In the genomic region with DNA sequence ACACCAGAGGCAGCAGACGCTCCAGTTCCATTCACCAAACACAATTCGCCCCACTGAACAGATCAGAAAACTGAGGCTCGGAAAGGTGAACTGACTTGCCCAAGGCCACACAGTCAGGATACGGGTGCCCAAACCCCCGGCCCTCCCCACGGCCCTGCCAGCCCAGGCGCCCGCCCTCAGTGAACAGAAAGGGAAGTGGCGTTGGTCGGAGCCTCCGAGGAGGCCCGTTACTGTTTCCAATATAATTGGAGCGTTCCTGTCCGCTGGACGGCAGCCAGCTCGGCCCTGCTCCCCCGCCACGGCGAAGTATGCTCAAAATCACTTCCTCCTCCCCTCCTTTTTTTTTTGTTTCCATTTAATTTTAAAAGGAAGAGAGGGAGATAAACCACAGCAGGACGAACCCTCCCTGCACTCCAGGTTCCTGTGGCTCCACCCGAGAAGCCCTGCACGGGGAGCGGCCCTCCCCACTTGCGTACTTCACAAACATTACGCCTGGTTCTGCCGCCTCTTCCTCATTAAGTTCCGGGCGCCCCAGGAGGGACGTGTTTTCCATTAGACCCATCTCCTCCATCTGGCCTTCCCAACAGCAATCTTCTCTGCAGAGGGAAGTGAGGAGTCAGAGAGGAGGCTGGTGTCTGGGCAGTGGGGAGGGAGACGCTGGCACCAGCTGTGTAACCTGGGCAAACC, we compare ENCODE assay signal across 9 cellular contexts.
DNase-seq lines count a peak whose midpoint lies in the region; ATAC-seq and TF ChIP-seq lines count a peak whose summit lies in the region.
"Had no signal": no experiment of that assay in that cellular context is flagged by ENCODE, and none has a peak within 500 bp of the region (broad histone marks: within the 10 kb centered on the region; RNA-seq: fewer than 3 reads in every experiment).

No MANE protein-coding gene starts in this region.

- ATAC-seq in heart left ventricle, result peak; percentile 13 to 78 (median 36)
- no peak for ATAC-seq in gastrocnemius medialis
- no peak for ATAC-seq in activated T-cell treated with anti-CD3 and anti-CD28 coated beads, Interleukin-2, amount 50 U/mL, for 72 hours (replicated peaks in 1 of 2)

- H3K4me1 ChIP-seq in heart left ventricle, result peaks cover 16 to 95% (median 74%) of the 10 kb centered on the region in 12 donors
- H3K4me1 ChIP-seq in gastrocnemius medialis, result peaks cover 66 to 70% of the 10 kb centered on the region in 2 donors

- TF ChIP-seq POLR2A in heart left ventricle (IDR thresholded peaks at IDR 0.05), result no peak
- peak in 1 of 2 donors; percentile 25 for TF ChIP-seq POLR2A in gastrocnemius medialis (IDR thresholded peaks at IDR 0.05)

- CTCF ChIA-PET in AG04450 (lab: Charles Lee), result interaction anchor here (1.5 kb wide), 1 partner anchor 260 kb away, joined by 3 read pairs; no protein-coding TSS in a partner anchor

- 25 to 40% (median 34%) methylated on average over 30 of the region's 30 CpGs for WGBS in heart left ventricle, 4 donors

- H3K27ac Mint-ChIP-seq in activated T-cell treated with anti-CD3 and anti-CD28 coated beads, Interleukin-2, amount 50 U/mL, for 72 hours, result no peak overlapping the region

- no peak for DNase-seq in AG04450 (ENCODE audit: low read depth, low spot score)
- peak; percentile 40 for DNase-seq in NCI-H1092 (lab: John Stamatoyannopoulos, UW)
- DNase-seq in UCSD-AML1 (lab: John Stamatoyannopoulos, UW; ENCODE audit: unreplicated experiment), result peak; percentile 91
- DNase-seq in heart left ventricle, result peak; percentile 85 to 92 (median 88)
- peak; percentile 52 to 63 for DNase-seq in gastrocnemius medialis
- DNase-seq in germinal center (ENCODE audit: low spot score), result no peak
- DNase-seq in activated T-cell treated with anti-CD3 and anti-CD28 coated beads, Interleukin-2, amount 50 U/mL, for 72 hours, result no peak
- DNase-seq in activated CD4-positive, alpha-beta T cell treated with anti-CD3 and anti-CD28 coated beads for 4 hours, result no peak

- H3K36me3 Mint-ChIP-seq in activated T-cell treated with anti-CD3 and anti-CD28 coated beads, Interleukin-2, amount 50 U/mL, for 72 hours (ENCODE audit: insufficient read depth in 2 of 2), result no peaks in the 10 kb centered on the region

- in situ Hi-C loops in gastrocnemius medialis (cut with MboI; ENCODE audit: low sequenced_read_pairs in 4 of 4), result loop anchor here in 1 of 4 donors (25.0 kb wide), 1 partner anchor 119 kb away; no protein-coding TSS in a partner anchor

- no peak overlapping the region for H3K4me3 Mint-ChIP-seq in activated T-cell treated with anti-CD3 and anti-CD28 coated beads, Interleukin-2, amount 50 U/mL, for 72 hours

- H3K9me3 Mint-ChIP-seq in activated T-cell treated with anti-CD3 and anti-CD28 coated beads, Interleukin-2, amount 50 U/mL, for 72 hours, result no peaks in the 10 kb centered on the region

- peaks cover 26% of the 10 kb centered on the region for H3K4me1 Mint-ChIP-seq in activated T-cell treated with anti-CD3 and anti-CD28 coated beads, Interleukin-2, amount 50 U/mL, for 72 hours (ENCODE audit: low read depth)

- POLR2A ChIA-PET in AG04450 (lab: Yijun Ruan, JAX), result interaction anchor here (0.8 kb wide), 1 partner anchor 12 kb away, joined by 3 read pairs; no protein-coding TSS in a partner anchor

- H3K4me3 ChIP-seq in AG04450 (ENCODE audit: low read depth, low read length), result 0 out of 2 replicates have a peak overlapping the region, but pooled peaks have one; percentile 20
- peak overlapping the region in 7 of 12 donors; percentile 1 to 22 (median 14) for H3K4me3 ChIP-seq in heart left ventricle
- H3K4me3 ChIP-seq in gastrocnemius medialis, result peak overlapping the region in 2 of 4 donors; percentile 14 to 21

- H3K27me3 Mint-ChIP-seq in activated T-cell treated with anti-CD3 and anti-CD28 coated beads, Interleukin-2, amount 50 U/mL, for 72 hours (ENCODE audit: low read depth), result no peaks in the 10 kb centered on the region

- H3K9me3 ChIP-seq in AG04450 (ENCODE audit: control insufficient read depth, insufficient read depth, low read length) (no peaks in the 10 kb centered on the region), heart left ventricle (no peaks in the 10 kb centered on the region), gastrocnemius medialis (no peaks in the 10 kb centered on the region)

- H3K36me3 ChIP-seq in heart left ventricle, result peaks cover 0 to 4% (median 0%) of the 10 kb centered on the region in 9 donors
- H3K36me3 ChIP-seq in gastrocnemius medialis, result no peaks in the 10 kb centered on the region

- H3K27me3 ChIP-seq in AG04450 (ENCODE audit: control insufficient read depth, insufficient read depth, low read length) (no peaks in the 10 kb centered on the region), heart left ventricle (no peaks in the 10 kb centered on the region), gastrocnemius medialis (no peaks in the 10 kb centered on the region)

- peak overlapping the region; percentile 31 for H3K27ac ChIP-seq in AG04450 (ENCODE audit: low read depth, low read length)
- peak overlapping the region; percentile 71 to 92 (median 80) for H3K27ac ChIP-seq in heart left ventricle
- peak overlapping the region; percentile 86 to 98 (median 92) for H3K27ac ChIP-seq in gastrocnemius medialis
- H3K27ac ChIP-seq: C4-2B had no signal

- intact Hi-C loops in heart left ventricle (cut with DNase I), result loop anchor here in 2 of 10 donors (5.0 kb wide), 2 partner anchors 49 to 84 kb away; no protein-coding TSS in a partner anchor
- intact Hi-C loops in gastrocnemius medialis (cut with DNase I; ENCODE audit: low total_unique reads), result no loop called here

- no peak for TF ChIP-seq CTCF in AG04450 (IDR thresholded peaks at IDR 0.05; ENCODE audit: low read depth, low read length)
- no peak for TF ChIP-seq CTCF in heart left ventricle (IDR thresholded peaks at IDR 0.05)
- no peak for TF ChIP-seq CTCF in gastrocnemius medialis (IDR thresholded peaks at IDR 0.05 in 4 of 5, conservative IDR thresholded peaks at IDR 0.05 in 1 of 5)

Comparison
In these comparisons a context has a peak if more than half of its experiments do, and no peak if none do; other contexts are left out.
1. DNase-seq: peak in NCI-H1092 (single experiment), UCSD-AML1 (single experiment), heart left ventricle (5 of 5) and gastrocnemius medialis (2 of 2); none in AG04450 (single experiment), germinal center (single experiment), activated T-cell treated with anti-CD3 and anti-CD28 coated beads, Interleukin-2, amount 50 U/mL, for 72 hours (0 of 2) and activated CD4-positive, alpha-beta T cell treated with anti-CD3 and anti-CD28 coated beads for 4 hours (0 of 2).
2. H3K27ac ChIP-seq: peak in every context shown above with its lines; median percentile 92 in gastrocnemius medialis; 80 in heart left ventricle; 31 in AG04450.
3. ATAC-seq: peak in heart left ventricle (4 of 4); none in gastrocnemius medialis (0 of 2) and activated T-cell treated with anti-CD3 and anti-CD28 coated beads, Interleukin-2, amount 50 U/mL, for 72 hours (0 of 2).